In genomic region chr16:14002416-14002815, GRCh38 we compare ENCODE assay signal across 1 cellular context.
TF ChIP-seq lines count a peak whose summit lies in the region.

No MANE protein-coding gene starts in this region.

TF ChIP-seq in GM23338, 12 proteins besides CTCF, POLR2A, EP300 and RAD21 (continued from another document):
- TF ChIP-seq, protein P1, sequence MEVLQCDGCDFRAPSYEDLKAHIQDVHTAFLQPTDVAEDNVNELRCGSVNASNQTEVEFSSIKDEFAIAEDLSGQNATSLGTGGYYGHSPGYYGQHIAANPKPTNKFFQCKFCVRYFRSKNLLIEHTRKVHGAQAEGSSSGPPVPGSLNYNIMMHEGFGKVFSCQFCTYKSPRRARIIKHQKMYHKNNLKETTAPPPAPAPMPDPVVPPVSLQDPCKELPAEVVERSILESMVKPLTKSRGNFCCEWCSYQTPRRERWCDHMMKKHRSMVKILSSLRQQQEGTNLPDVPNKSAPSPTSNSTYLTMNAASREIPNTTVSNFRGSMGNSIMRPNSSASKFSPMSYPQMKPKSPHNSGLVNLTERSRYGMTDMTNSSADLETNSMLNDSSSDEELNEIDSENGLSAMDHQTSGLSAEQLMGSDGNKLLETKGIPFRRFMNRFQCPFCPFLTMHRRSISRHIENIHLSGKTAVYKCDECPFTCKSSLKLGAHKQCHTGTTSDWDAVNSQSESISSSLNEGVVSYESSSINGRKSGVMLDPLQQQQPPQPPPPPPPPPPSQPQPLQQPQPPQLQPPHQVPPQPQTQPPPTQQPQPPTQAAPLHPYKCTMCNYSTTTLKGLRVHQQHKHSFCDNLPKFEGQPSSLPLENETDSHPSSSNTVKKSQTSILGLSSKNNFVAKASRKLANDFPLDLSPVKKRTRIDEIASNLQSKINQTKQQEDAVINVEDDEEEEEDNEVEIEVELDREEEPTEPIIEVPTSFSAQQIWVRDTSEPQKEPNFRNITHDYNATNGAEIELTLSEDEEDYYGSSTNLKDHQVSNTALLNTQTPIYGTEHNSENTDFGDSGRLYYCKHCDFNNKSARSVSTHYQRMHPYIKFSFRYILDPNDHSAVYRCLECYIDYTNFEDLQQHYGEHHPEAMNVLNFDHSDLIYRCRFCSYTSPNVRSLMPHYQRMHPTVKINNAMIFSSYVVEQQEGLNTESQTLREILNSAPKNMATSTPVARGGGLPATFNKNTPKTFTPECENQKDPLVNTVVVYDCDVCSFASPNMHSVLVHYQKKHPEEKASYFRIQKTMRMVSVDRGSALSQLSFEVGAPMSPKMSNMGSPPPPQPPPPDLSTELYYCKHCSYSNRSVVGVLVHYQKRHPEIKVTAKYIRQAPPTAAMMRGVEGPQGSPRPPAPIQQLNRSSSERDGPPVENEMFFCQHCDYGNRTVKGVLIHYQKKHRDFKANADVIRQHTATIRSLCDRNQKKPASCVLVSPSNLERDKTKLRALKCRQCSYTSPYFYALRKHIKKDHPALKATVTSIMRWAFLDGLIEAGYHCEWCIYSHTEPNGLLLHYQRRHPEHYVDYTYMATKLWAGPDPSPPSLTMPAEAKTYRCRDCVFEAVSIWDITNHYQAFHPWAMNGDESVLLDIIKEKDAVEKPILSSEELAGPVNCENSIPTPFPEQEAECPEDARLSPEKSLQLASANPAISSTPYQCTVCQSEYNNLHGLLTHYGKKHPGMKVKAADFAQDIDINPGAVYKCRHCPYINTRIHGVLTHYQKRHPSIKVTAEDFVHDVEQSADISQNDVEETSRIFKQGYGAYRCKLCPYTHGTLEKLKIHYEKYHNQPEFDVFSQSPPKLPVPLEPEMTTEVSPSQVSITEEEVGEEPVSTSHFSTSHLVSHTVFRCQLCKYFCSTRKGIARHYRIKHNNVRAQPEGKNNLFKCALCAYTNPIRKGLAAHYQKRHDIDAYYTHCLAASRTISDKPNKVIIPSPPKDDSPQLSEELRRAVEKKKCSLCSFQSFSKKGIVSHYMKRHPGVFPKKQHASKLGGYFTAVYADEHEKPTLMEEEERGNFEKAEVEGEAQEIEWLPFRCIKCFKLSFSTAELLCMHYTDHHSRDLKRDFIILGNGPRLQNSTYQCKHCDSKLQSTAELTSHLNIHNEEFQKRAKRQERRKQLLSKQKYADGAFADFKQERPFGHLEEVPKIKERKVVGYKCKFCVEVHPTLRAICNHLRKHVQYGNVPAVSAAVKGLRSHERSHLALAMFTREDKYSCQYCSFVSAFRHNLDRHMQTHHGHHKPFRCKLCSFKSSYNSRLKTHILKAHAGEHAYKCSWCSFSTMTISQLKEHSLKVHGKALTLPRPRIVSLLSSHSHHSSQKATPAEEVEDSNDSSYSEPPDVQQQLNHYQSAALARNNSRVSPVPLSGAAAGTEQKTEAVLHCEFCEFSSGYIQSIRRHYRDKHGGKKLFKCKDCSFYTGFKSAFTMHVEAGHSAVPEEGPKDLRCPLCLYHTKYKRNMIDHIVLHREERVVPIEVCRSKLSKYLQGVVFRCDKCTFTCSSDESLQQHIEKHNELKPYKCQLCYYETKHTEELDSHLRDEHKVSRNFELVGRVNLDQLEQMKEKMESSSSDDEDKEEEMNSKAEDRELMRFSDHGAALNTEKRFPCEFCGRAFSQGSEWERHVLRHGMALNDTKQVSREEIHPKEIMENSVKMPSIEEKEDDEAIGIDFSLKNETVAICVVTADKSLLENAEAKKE (CRISPR knock-in tag; IDR thresholded peaks at IDR 0.05), result no peak
- TF ChIP-seq ZNF331 (CRISPR knock-in tag; IDR thresholded peaks at IDR 0.05; ENCODE audit: low read depth) (no peak), POLR2AphosphoS5 (IDR thresholded peaks at IDR 0.05; ENCODE audit: low read depth) (no peak), CREB1 (CRISPR knock-in tag; IDR thresholded peaks at IDR 0.05; ENCODE audit: low read depth) (no peak), EZH2phosphoT487 (IDR thresholded peaks at IDR 0.05; ENCODE audit: unreplicated experiment) (no peak)
